Comparison of ENCODE assay signal across 16 cellular contexts in the genomic region with DNA sequence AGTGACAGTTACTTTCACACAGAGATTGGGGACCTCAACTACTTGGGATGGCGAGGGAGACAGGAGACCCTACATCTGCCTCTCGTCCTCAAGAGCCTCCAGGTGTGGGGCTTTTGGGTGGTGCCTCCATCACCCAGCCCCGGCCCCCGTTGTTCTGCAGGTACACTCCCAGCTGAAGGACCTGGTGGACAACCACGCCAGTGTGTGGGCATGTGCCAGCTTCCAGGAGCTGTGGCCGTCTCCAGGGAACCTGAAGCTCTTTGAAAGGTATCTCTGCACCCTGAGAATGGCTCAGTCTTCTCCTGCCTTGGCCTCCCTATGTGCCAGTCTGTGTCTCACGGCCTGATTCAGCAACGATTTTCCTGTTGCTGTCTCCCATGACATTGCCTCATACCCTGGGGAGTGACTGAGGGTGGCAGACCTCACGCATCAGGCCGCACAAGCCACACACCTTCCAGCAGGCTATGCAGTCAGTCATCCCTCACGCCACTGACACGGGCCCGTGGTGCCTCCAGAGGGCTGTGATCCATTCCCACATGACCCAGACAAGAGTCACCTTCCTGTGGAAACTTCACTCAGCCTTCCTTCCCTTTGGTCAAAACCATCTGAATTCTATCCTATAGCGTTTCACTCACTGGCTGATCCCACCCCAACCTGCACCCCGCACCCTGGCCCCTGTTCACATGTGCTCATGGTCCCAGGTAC. TPM values are rescaled to one million over a fixed set of nuclear protein-coding genes. Genes with fewer than 3 reads are reported as not detected.
DNase-seq lines count a peak whose midpoint lies in the region.
"Had no signal": no experiment of that assay in that cellular context is flagged by ENCODE, and none has a peak within 500 bp of the region (broad histone marks: within the 10 kb centered on the region; RNA-seq: fewer than 3 reads in every experiment).

No MANE protein-coding gene starts in this region.

- intact Hi-C loops in posterior vena cava (cut with DNase I) = loop anchor here in 1 of 2 donors (10.0 kb wide), 1 partner anchor 62 kb away; no protein-coding TSS in a partner anchor

- no peaks in the 10 kb centered on the region for H3K9me3 ChIP-seq in BLaER1 treated with 17β-estradiol and CSF1 and Interleukin-3, amounts not matched to agents 10 nM and 100 nM (replicated peaks in 1 of 11)
- H3K9me3 ChIP-seq: BE2C, SJSA1 had no signal

- H3K9ac ChIP-seq in BLaER1 treated with 17β-estradiol and CSF1 and Interleukin-3, amounts not matched to agents 10 nM and 100 nM = peak overlapping the region in 9 of 11 experiments; percentile 1 to 96 (median 21); a peak in 10 of 22 replicates
- H3K9ac ChIP-seq: KMS-11 had no signal

- no peak overlapping the region for H3K4me3 ChIP-seq in BLaER1 treated with 17β-estradiol and CSF1 and Interleukin-3, amounts not matched to agents 10 nM and 100 nM
- H3K4me3 ChIP-seq: PC-9, SJSA1 had no signal

- H3K27me3 ChIP-seq in BLaER1 treated with 17β-estradiol and CSF1 and Interleukin-3, amounts not matched to agents 10 nM and 100 nM = no peaks in the 10 kb centered on the region
- H3K27me3 ChIP-seq: BE2C, SJSA1 had no signal

- peaks cover 33 to 76% (median 70%) of the 10 kb centered on the region in 11 experiments for H3K36me3 ChIP-seq in BLaER1 treated with 17β-estradiol and CSF1 and Interleukin-3, amounts not matched to agents 10 nM and 100 nM

- peaks cover 13 to 64% (median 57%) of the 10 kb centered on the region in 10 experiments for H3K4me1 ChIP-seq in BLaER1 treated with 17β-estradiol and CSF1 and Interleukin-3, amounts not matched to agents 10 nM and 100 nM

- H3K27ac ChIP-seq in BLaER1 treated with 17β-estradiol and CSF1 and Interleukin-3, amounts not matched to agents 10 nM and 100 nM = peak overlapping the region in 1 of 11 experiments; percentile 11; a peak in 2 of 22 replicates
- H3K27ac ChIP-seq: KMS-11, PC-9, SJSA1 had no signal

- peaks cover 0 to 74% (median 62%) of the 10 kb centered on the region in 11 experiments; a peak in 18 of 22 replicates for H4K20me1 ChIP-seq in BLaER1 treated with 17β-estradiol and CSF1 and Interleukin-3, amounts not matched to agents 10 nM and 100 nM

- peak; percentile 23 for DNase-seq in MV-4-11 (lab: John Stamatoyannopoulos, UW)
- DNase-seq in dermis microvascular lymphatic vessel endothelial cell (ENCODE audit: low read depth in 2 of 2) = peak; percentile 12 to 33
- peak; percentile 72 for DNase-seq in posterior vena cava (ENCODE audit: low spot score)
- DNase-seq in DMS 273 (lab: John Stamatoyannopoulos, UW; ENCODE audit: unreplicated experiment) = no peak
- no peak for DNase-seq in NCI-H226
- DNase-seq in NCI-H2081 (lab: John Stamatoyannopoulos, UW) = no peak
- DNase-seq: BE2C; CD8-positive, alpha-beta T cell; NCI-H1417 treated with DMSO at 0.1 percent for 48 hours; NCI-H187 treated with DMSO at 0.1 percent for 48 hours; NCI-H345; NCI-H526; PC-9 had no signal

- H3K4me2 ChIP-seq in BLaER1 treated with 17β-estradiol and CSF1 and Interleukin-3, amounts not matched to agents 10 nM and 100 nM = peak overlapping the region in 9 of 11 experiments; percentile 21 to 98 (median 88); a peak in 14 of 22 replicates
- H3K4me2 ChIP-seq: KMS-11, PC-9 had no signal

RNA-seq across cellular contexts. Expression of gene CCNF, which starts 3.7 kb away (rescaled TPM):
- total RNA-seq in dermis microvascular lymphatic vessel endothelial cell = 16.4 and 26.7 TPM in 2 replicates
- 1 to 10 TPM in 1 of 2 donors, under 1 TPM in 1; 0.81 to 1.3 TPM for total RNA-seq in posterior vena cava

RNA-seq across cellular contexts. Expression of gene TEDC2, which starts 27.0 kb away (rescaled TPM):
- total RNA-seq in dermis microvascular lymphatic vessel endothelial cell (3.7 and 3.8 TPM in 2 replicates), posterior vena cava (under 1 TPM in 1 of 2 donors, not detected in 1; 0.86 TPM)

RNA-seq across cellular contexts. Expression of gene NTN3, which starts 38.1 kb away (rescaled TPM):
- total RNA-seq in dermis microvascular lymphatic vessel endothelial cell = under 0.01 and 0.13 TPM in 2 replicates
- under 1 TPM in 1 of 2 donors, not detected in 1; 0.29 TPM for total RNA-seq in posterior vena cava
- total RNA-seq: CD8-positive, alpha-beta T cell had no signal

RNA-seq across cellular contexts. Expression of gene TBC1D24, which starts 42.0 kb away (rescaled TPM):
- total RNA-seq in dermis microvascular lymphatic vessel endothelial cell (7.3 and 10.0 TPM in 2 replicates), posterior vena cava (10 to 100 TPM; 11.4 to 13.3 TPM)

Comparison
In these comparisons a context has a peak if more than half of its experiments do, and no peak if none do; other contexts are left out.
1. DNase-seq: peak in MV-4-11 (single experiment), dermis microvascular lymphatic vessel endothelial cell (2 of 2) and posterior vena cava (single experiment); none in DMS 273 (single experiment), NCI-H226 (single experiment) and NCI-H2081 (0 of 2).